Comparison of ENCODE assay signal across 28 cellular contexts in genomic region chr5:135130526-135131215, GRCh38.
DNase-seq lines count a peak whose midpoint lies in the region; ATAC-seq and TF ChIP-seq lines count a peak whose summit lies in the region.
"Had no signal": no experiment of that assay in that cellular context is flagged by ENCODE, and none has a peak within 500 bp of the region (broad histone marks: within the 10 kb centered on the region; RNA-seq: fewer than 3 reads in every experiment).

No MANE protein-coding gene starts in this region.

- H3K27me3 ChIP-seq in GM23248 (replicated peaks; ENCODE audit: insufficient read depth) (no peaks in the 10 kb centered on the region), mesenchymal stem cell (ENCODE audit: control insufficient read depth in 1 of 2, insufficient read depth in 1 of 2, low read length in 2 of 2) (peaks cover 0 to 17% of the 10 kb centered on the region in 2 experiments)
- H3K27me3 ChIP-seq: BE2C, pancreas, SJCRH30, stomach had no signal

- no peaks in the 10 kb centered on the region for H3K9me2 ChIP-seq in GM23248 (ENCODE audit: insufficient read depth)

- no peaks in the 10 kb centered on the region for H4K20me1 ChIP-seq in GM23248 (ENCODE audit: insufficient read depth)

- H3K4me3 ChIP-seq in AG10803 (ENCODE audit: low read length) (no peak overlapping the region), GM23248 (no peak overlapping the region), mesenchymal stem cell (ENCODE audit: insufficient read depth in 1 of 2, low read depth in 1 of 2, low read length in 2 of 2) (no peak overlapping the region)
- H3K4me3 ChIP-seq: pancreas, SJCRH30, spleen, stomach had no signal

- H2BK15ac ChIP-seq in mesenchymal stem cell (ENCODE audit: low read depth, poor library complexity, severe bottlenecking) = peak overlapping the region; percentile 50

- DNase-seq in AG10803 (ENCODE audit: low read depth) = peak; percentile 67
- peak; percentile 28 for DNase-seq in GM23248
- peak; percentile 22 for DNase-seq in amniotic epithelial cell (ENCODE audit: low read depth)
- no peak for DNase-seq in mesenchymal stem cell
- DNase-seq in NCI-H510A treated with DMSO at 0.1 percent for 48 hours (lab: John Stamatoyannopoulos, UW) = no peak
- no peak for DNase-seq in NCI-H2171 (lab: John Stamatoyannopoulos, UW)
- DNase-seq in NCI-H1092 treated with DMSO at 0.1 percent for 48 hours (lab: John Stamatoyannopoulos, UW) = no peak
- DNase-seq: activated CD4-positive, alpha-beta T cell treated with anti-CD3 and anti-CD28 coated beads for 4 hours; activated T-cell treated with anti-CD3 and anti-CD28 coated beads for 4 hours; amygdala; BE2C; GOT3; hypothalamus; KBM-7; left colon; NCI-H1417 treated with DMSO at 0.1 percent for 48 hours; NCI-H345; nephron progenitor cell; pancreas; retina; SJCRH30; spleen; stimulated activated CD4-positive, alpha-beta T cell treated with anti-CD3 and anti-CD28 coated beads, Interleukin-2, amount 100 ng/mL, for 24 hours; stimulated activated CD8-positive, alpha-beta memory T cell treated with anti-CD3 and anti-CD28 coated beads, Interleukin-4, amount 100 ng/mL, for 48 hours; stomach; T1000; WERI-Rb-1 had no signal

- no peak overlapping the region for H4K91ac ChIP-seq in mesenchymal stem cell (ENCODE audit: low read length)

- H2BK12ac ChIP-seq in mesenchymal stem cell (ENCODE audit: low read length in 2 of 2) = peak overlapping the region in 1 of 2 experiments; percentile 37

- 58 to 66% methylated on average over 5 of the region's 5 CpGs for WGBS in GM23248 (ENCODE audit: low coverage in 1 of 2, low lambda C conversion rate in 2 of 2, missing lambda C conversion rate in 2 of 2), 2 experiments
- WGBS in mesenchymal stem cell = 94% methylated on average over 5 of the region's 5 CpGs

- H2BK5ac ChIP-seq in mesenchymal stem cell (ENCODE audit: low read depth, low read length, poor library complexity, severe bottlenecking) = no peak overlapping the region

- no peak overlapping the region for H2AFZ ChIP-seq in GM23248
- H2AFZ ChIP-seq in mesenchymal stem cell (ENCODE audit: low read depth, low read length) = no peak overlapping the region

- no peaks in the 10 kb centered on the region for H3K79me1 ChIP-seq in mesenchymal stem cell (replicated peaks; ENCODE audit: low read length, poor library complexity, severe bottlenecking)

- H3K18ac ChIP-seq in mesenchymal stem cell (ENCODE audit: low read depth in 1 of 2, low read length in 2 of 2) = no peak overlapping the region

- H3K79me2 ChIP-seq in GM23248 (ENCODE audit: insufficient read depth) = no peaks in the 10 kb centered on the region

- no peak for ATAC-seq in GM18909 (IDR thresholded peaks at IDR 0.05; ENCODE audit: poor library complexity, unreplicated experiment)
- ATAC-seq: left colon, pancreas had no signal

- no peak overlapping the region for H3K4ac ChIP-seq in mesenchymal stem cell (ENCODE audit: low read depth in 1 of 2, low read length in 2 of 2)

- no peak overlapping the region for H4K8ac ChIP-seq in mesenchymal stem cell (ENCODE audit: low read length)

- no peaks in the 10 kb centered on the region for H3F3A ChIP-seq in GM23248 (ENCODE audit: insufficient read depth)

- no peak overlapping the region for H2AK5ac ChIP-seq in mesenchymal stem cell (ENCODE audit: low read length, severe bottlenecking)

- no peak for TF ChIP-seq CTCF in AG10803 (conservative IDR thresholded peaks at IDR 0.05; ENCODE audit: low read length)

- H3K9me3 ChIP-seq in GM23248 (ENCODE audit: low read depth) = no peaks in the 10 kb centered on the region
- H3K9me3 ChIP-seq in mesenchymal stem cell (ENCODE audit: control insufficient read depth, low read length) = no peaks in the 10 kb centered on the region
- H3K9me3 ChIP-seq: BE2C, pancreas, SJCRH30, spleen, stomach had no signal

- H3K4me2 ChIP-seq in GM23248 (ENCODE audit: unreplicated experiment) = no peak overlapping the region
- H3K4me2 ChIP-seq in mesenchymal stem cell (ENCODE audit: low read length, poor library complexity, severe bottlenecking) = no peak overlapping the region

- H3K23ac ChIP-seq in mesenchymal stem cell (ENCODE audit: low read length in 2 of 2) = no peak overlapping the region

- in situ Hi-C loops in GM23248 (cut with MboI) = no loop called here

- H3K27ac ChIP-seq in GM23248 (no peak overlapping the region), mesenchymal stem cell (ENCODE audit: low read length, poor library complexity, severe bottlenecking) (no peak overlapping the region)
- H3K27ac ChIP-seq: pancreas, SJCRH30, spleen, WERI-Rb-1 had no signal

- H3K9ac ChIP-seq in GM23248 (no peak overlapping the region), mesenchymal stem cell (ENCODE audit: low read length) (no peak overlapping the region)

- no peak overlapping the region for H3K14ac ChIP-seq in mesenchymal stem cell (ENCODE audit: low read length in 2 of 2)

- H3K36me3 ChIP-seq in GM23248 (ENCODE audit: low read depth) = no peaks in the 10 kb centered on the region
- no peaks in the 10 kb centered on the region for H3K36me3 ChIP-seq in mesenchymal stem cell (ENCODE audit: control insufficient read depth in 1 of 2, insufficient read depth in 2 of 2, low read depth in 1 of 2, low read length in 2 of 2)
- H3K36me3 ChIP-seq: BE2C, pancreas, SJCRH30, spleen, stomach, WERI-Rb-1 had no signal

- H3K4me1 ChIP-seq in GM23248 (ENCODE audit: insufficient read depth) (peaks cover 9% of the 10 kb centered on the region), mesenchymal stem cell (ENCODE audit: control insufficient read depth, insufficient read depth, low read depth, low read length) (peaks cover 6% of the 10 kb centered on the region)
- H3K4me1 ChIP-seq: pancreas, spleen had no signal

- no peak overlapping the region for H2BK120ac ChIP-seq in mesenchymal stem cell (ENCODE audit: low read depth, low read length)

Comparison
In these comparisons a context has a peak if more than half of its experiments do, and no peak if none do; other contexts are left out.
1. DNase-seq: peak in AG10803 (single experiment), GM23248 (single experiment) and amniotic epithelial cell (single experiment); none in mesenchymal stem cell (single experiment), NCI-H510A treated with DMSO at 0.1 percent for 48 hours (single experiment), NCI-H2171 (single experiment) and NCI-H1092 treated with DMSO at 0.1 percent for 48 hours (single experiment).